ENCODE assay signal across 22 cellular contexts in the genomic region with DNA sequence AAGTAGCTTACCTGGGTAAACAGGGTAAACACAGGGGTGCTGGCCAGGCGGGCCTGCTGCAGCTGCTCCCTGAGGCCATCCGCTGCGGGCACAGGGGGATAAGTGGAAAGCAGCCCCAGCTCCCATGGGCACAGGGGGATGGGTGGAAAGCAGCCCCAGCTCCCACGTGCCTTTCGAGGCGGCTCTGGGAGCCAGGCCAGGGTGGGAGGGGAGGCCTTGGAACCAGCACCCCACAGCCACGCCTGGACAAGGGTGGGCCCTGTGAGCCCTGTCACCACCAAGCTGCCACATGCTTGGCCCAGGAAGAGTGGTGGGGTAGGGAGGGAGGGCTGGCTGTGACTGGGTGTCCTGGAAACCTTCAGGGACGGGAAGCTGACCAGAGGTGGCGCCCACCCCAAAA.
"Had no signal": no experiment of that assay in that cellular context is flagged by ENCODE, and none has a peak within 500 bp of the region (broad histone marks: within the 10 kb centered on the region; RNA-seq: fewer than 3 reads in every experiment).

No MANE protein-coding gene starts in this region.

- H3K36me3 ChIP-seq: colonic mucosa had no signal

- H3K27ac ChIP-seq: colonic mucosa, esophagus squamous epithelium, hepatocyte, left lung, lower lobe of right lung, parathyroid adenoma, sigmoid colon, testis, tibial artery had no signal

- H3K27me3 ChIP-seq: colonic mucosa, esophagus squamous epithelium, hepatocyte, left lung, sigmoid colon, testis, tibial artery had no signal

- FAIRE-seq: endometrium, frontal cortex, kidney had no signal

- ATAC-seq: effector memory CD8-positive, alpha-beta T cell; left lung; mucosa of descending colon; natural killer cell treated with Interleukin-12 subunit alpha and Interleukin-12 subunit beta and Interleukin-15 and Interleukin-18, amount 100 ng/mL, for 72 hours; stimulated activated memory B cell treated with anti-CD40 and anti-IgM and Interleukin-4, amounts not matched to agents 10 μg/mL and 1 μg/mL and 100 μg/mL, for 72 hours; stimulated activated naive CD8-positive, alpha-beta T cell treated with anti-CD3 and anti-CD28 coated beads, Interleukin-15, Interleukin-2, amounts not matched to agents 100 U/mL and 50 U/mL, for 24 hours had no signal

- H3K9me3 ChIP-seq: colonic mucosa, esophagus squamous epithelium, left lung, lower lobe of right lung, mucosa of descending colon, sigmoid colon, testis, tibial artery had no signal

- H3K4me3 ChIP-seq: colonic mucosa, esophagus squamous epithelium, hepatocyte, left lung, lower lobe of right lung, mucosa of descending colon, sigmoid colon, testis, tibial artery had no signal

- H3K4me1 ChIP-seq: colonic mucosa, esophagus squamous epithelium, left lung, lower lobe of right lung, parathyroid adenoma, sigmoid colon, testis, tibial artery had no signal

- DNase-seq: colonic mucosa; dermis blood vessel endothelial cell; effector memory CD8-positive, alpha-beta T cell; erythroblast; esophagus squamous epithelium; left lung; lower lobe of right lung; mucosa of descending colon; naive B cell; sigmoid colon; stimulated activated CD4-positive, alpha-beta T cell treated with anti-CD3 and anti-CD28 coated beads, Interleukin-2, amount 100 ng/mL, for 24 hours; stimulated activated CD4-positive, alpha-beta T cell treated with anti-CD3 and anti-CD28 coated beads, Interleukin-4, amount 100 ng/mL, for 4 hours; stimulated activated naive CD8-positive, alpha-beta T cell treated with anti-CD3 and anti-CD28 coated beads, Interleukin-15, Interleukin-2, amounts not matched to agents 100 U/mL and 50 U/mL, for 24 hours; testis; tibial artery had no signal
